Comparison of ENCODE assay signal across 13 cellular contexts in the genomic region with DNA sequence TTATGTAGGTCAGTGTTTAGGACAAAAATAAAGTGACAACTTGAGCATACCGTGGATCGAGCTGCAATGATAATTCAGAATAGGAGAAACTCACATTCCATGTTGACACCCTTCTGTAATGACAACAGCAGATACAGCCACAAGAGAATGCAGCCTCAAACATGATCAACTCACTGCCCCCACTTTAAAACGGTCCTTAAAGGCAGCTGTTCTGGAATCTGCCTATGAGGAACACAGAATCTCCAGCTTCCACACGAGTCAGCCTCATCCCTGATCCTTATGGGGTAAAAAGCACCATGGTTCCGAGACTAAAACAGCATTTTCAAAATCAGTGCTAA. TPM values are rescaled to one million over a fixed set of nuclear protein-coding genes. Genes with fewer than 3 reads are reported as not detected.
DNase-seq lines count a peak whose midpoint lies in the region; ATAC-seq and TF ChIP-seq lines count a peak whose summit lies in the region.
"Had no signal": no experiment of that assay in that cellular context is flagged by ENCODE, and none has a peak within 500 bp of the region (broad histone marks: within the 10 kb centered on the region; RNA-seq: fewer than 3 reads in every experiment).

No MANE protein-coding gene starts in this region.

- peak overlapping the region; percentile 74 for H3K27ac Mint-ChIP-seq in activated T-helper 1 cell treated with anti-CD3 and anti-CD28 coated beads, Interleukin-12 subunit alpha, Interleukin-12 subunit beta, Interleukin-2, Interleukin-4 antibody, amounts not matched to agents 30 ng/mL and 10 ng/mL and 1 ng/mL, durations not matched to agents 14 hours and 24 hours and 36 hours

- no peaks in the 10 kb centered on the region for H3K27me3 Mint-ChIP-seq in activated T-helper 1 cell treated with anti-CD3 and anti-CD28 coated beads, Interleukin-12 subunit alpha, Interleukin-12 subunit beta, Interleukin-2, Interleukin-4 antibody, amounts not matched to agents 30 ng/mL and 10 ng/mL and 1 ng/mL, durations not matched to agents 14 hours and 24 hours and 36 hours (ENCODE audit: insufficient read depth)

- peak overlapping the region; percentile 99 for H3K4me3 ChIP-seq in left ventricle myocardium inferior
- H3K4me3 ChIP-seq in right cardiac atrium (ENCODE audit: low read length): no peak overlapping the region
- H3K4me3 ChIP-seq in mucosa of stomach (ENCODE audit: low read length): no peak overlapping the region
- H3K4me3 ChIP-seq: colonic mucosa had no signal

- H3K4me3 Mint-ChIP-seq in activated T-helper 1 cell treated with anti-CD3 and anti-CD28 coated beads, Interleukin-12 subunit alpha, Interleukin-12 subunit beta, Interleukin-2, Interleukin-4 antibody, amounts not matched to agents 30 ng/mL and 10 ng/mL and 1 ng/mL, durations not matched to agents 14 hours and 24 hours and 36 hours: peak overlapping the region; percentile 39

- H3K9me3 Mint-ChIP-seq in activated T-helper 1 cell treated with anti-CD3 and anti-CD28 coated beads, Interleukin-12 subunit alpha, Interleukin-12 subunit beta, Interleukin-2, Interleukin-4 antibody, amounts not matched to agents 30 ng/mL and 10 ng/mL and 1 ng/mL, durations not matched to agents 14 hours and 24 hours and 36 hours: no peaks in the 10 kb centered on the region

- DNase-seq in left ventricle myocardium inferior (no peak), right cardiac atrium (no peak), AG08396 (ENCODE audit: low spot score) (no peak), RWPE1 (ENCODE audit: low spot score) (no peak), HuH-7 (ENCODE audit: low spot score) (no peak)
- no peak for DNase-seq in activated T-helper 1 cell treated with anti-CD3 and anti-CD28 coated beads, Interleukin-12 subunit alpha, Interleukin-12 subunit beta, Interleukin-2, Interleukin-4 antibody, amounts not matched to agents 30 ng/mL and 10 ng/mL and 1 ng/mL, durations not matched to agents 14 hours and 24 hours and 36 hours (ENCODE audit: low spot score)
- DNase-seq: activated CD4-positive, CD25-positive, alpha-beta regulatory T cell treated with anti-CD3 and anti-CD28 coated beads, Interleukin-2, amount 50 U/mL, for 72 hours; colonic mucosa; COR-L47; kidney glomerular epithelial cell; NCI-H1092 treated with DMSO at 0.1 percent for 48 hours had no signal

- TF ChIP-seq CTCF in left ventricle myocardium inferior (IDR thresholded peaks at IDR 0.05; ENCODE audit: borderline replicate concordance): no peak
- no peak for TF ChIP-seq CTCF in RWPE1 (conservative IDR thresholded peaks at IDR 0.05; ENCODE audit: low read depth)

- H3K9me3 ChIP-seq in left ventricle myocardium inferior (replicated peaks): no peaks in the 10 kb centered on the region
- H3K9me3 ChIP-seq in right cardiac atrium (ENCODE audit: control insufficient read depth, low read length): no peaks in the 10 kb centered on the region
- H3K9me3 ChIP-seq in mucosa of stomach (ENCODE audit: control insufficient read depth, low read length): no peaks in the 10 kb centered on the region
- H3K9me3 ChIP-seq: colonic mucosa had no signal

- 27% methylated on average over 5 of the region's 5 CpGs for WGBS in right cardiac atrium

- H3K27ac ChIP-seq in left ventricle myocardium inferior (replicated peaks) (peak overlapping the region; percentile 66), right cardiac atrium (ENCODE audit: low read length) (no peak overlapping the region), RWPE1 (no peak overlapping the region)
- H3K27ac ChIP-seq: colonic mucosa had no signal

- H3K27me3 ChIP-seq in left ventricle myocardium inferior (ENCODE audit: low read depth) (no peaks in the 10 kb centered on the region), right cardiac atrium (ENCODE audit: control insufficient read depth, insufficient read depth) (no peaks in the 10 kb centered on the region), mucosa of stomach (ENCODE audit: control insufficient read depth, insufficient read depth, low read length) (no peaks in the 10 kb centered on the region)
- H3K27me3 ChIP-seq: colonic mucosa had no signal

- H3K36me3 ChIP-seq in left ventricle myocardium inferior: no peaks in the 10 kb centered on the region
- no peaks in the 10 kb centered on the region for H3K36me3 ChIP-seq in mucosa of stomach (ENCODE audit: control insufficient read depth, insufficient read depth, low read length)
- H3K36me3 ChIP-seq: colonic mucosa had no signal

- H3K4me1 ChIP-seq in left ventricle myocardium inferior (peaks cover 90% of the 10 kb centered on the region), right cardiac atrium (ENCODE audit: control insufficient read depth, insufficient read depth, low read length) (peaks cover 6% of the 10 kb centered on the region), mucosa of stomach (ENCODE audit: control insufficient read depth, insufficient read depth, low read length) (peaks cover 46% of the 10 kb centered on the region)

- H3K4me1 Mint-ChIP-seq in activated T-helper 1 cell treated with anti-CD3 and anti-CD28 coated beads, Interleukin-12 subunit alpha, Interleukin-12 subunit beta, Interleukin-2, Interleukin-4 antibody, amounts not matched to agents 30 ng/mL and 10 ng/mL and 1 ng/mL, durations not matched to agents 14 hours and 24 hours and 36 hours (ENCODE audit: low read depth): peaks cover 77% of the 10 kb centered on the region

- intact Hi-C loops in left ventricle myocardium inferior (cut with micrococcal nuclease) (no loop called here), right cardiac atrium (cut with DNase I) (loop anchor here in 1 of 4 donors (2.0 kb wide), 1 partner anchor 13 kb away; no protein-coding TSS in a partner anchor)
- intact Hi-C loops in activated T-helper 1 cell treated with anti-CD3 and anti-CD28 coated beads, Interleukin-12 subunit alpha, Interleukin-12 subunit beta, Interleukin-2, Interleukin-4 antibody, amounts not matched to agents 30 ng/mL and 10 ng/mL and 1 ng/mL, durations not matched to agents 14 hours and 24 hours and 36 hours (cut with micrococcal nuclease): no loop called here

- peak overlapping the region; percentile 0 for H3K9ac ChIP-seq in mucosa of stomach (ENCODE audit: low read length)

- peaks cover 21% of the 10 kb centered on the region for H3K36me3 Mint-ChIP-seq in activated T-helper 1 cell treated with anti-CD3 and anti-CD28 coated beads, Interleukin-12 subunit alpha, Interleukin-12 subunit beta, Interleukin-2, Interleukin-4 antibody, amounts not matched to agents 30 ng/mL and 10 ng/mL and 1 ng/mL, durations not matched to agents 14 hours and 24 hours and 36 hours (ENCODE audit: low read depth)

- ATAC-seq in right cardiac atrium (no peak), HG02678 (IDR thresholded peaks at IDR 0.05; ENCODE audit: unreplicated experiment) (no peak)

- POLR2A ChIA-PET in RWPE1 (lab: Yijun Ruan, JAX; ENCODE audit: low non-redundant PET): no interaction called here

- CTCF ChIA-PET in RWPE1 (lab: Yijun Ruan, JAX): interaction anchor here (0.7 kb wide), 1 partner anchor 1840 kb away, joined by 3 read pairs; no protein-coding TSS in a partner anchor

RNA-seq across cellular contexts. Expression of a gene that starts 3.7 kb away (rescaled TPM):
- total RNA-seq in left ventricle myocardium inferior (49.5 TPM), right cardiac atrium (100 to 1,000 TPM in 1 of 4 donors, 10 to 100 TPM in 3; 56.0 to 114 (median 79.5) TPM)
- 58.1 TPM for polyA plus RNA-seq in right cardiac atrium
- 73.0 and 74.6 TPM in 2 replicates for total RNA-seq in activated T-helper 1 cell treated with anti-CD3 and anti-CD28 coated beads, Interleukin-12 subunit alpha, Interleukin-12 subunit beta, Interleukin-2, Interleukin-4 antibody, amounts not matched to agents 30 ng/mL and 10 ng/mL and 1 ng/mL, durations not matched to agents 14 hours and 24 hours and 36 hours

RNA-seq across cellular contexts. Expression of a gene that starts 32.5 kb away (rescaled TPM):
- total RNA-seq in left ventricle myocardium inferior: 6.0 TPM
- 1 to 10 TPM; 7.9 to 9.9 (median 9.1) TPM for total RNA-seq in right cardiac atrium
- 5.4 TPM for polyA plus RNA-seq in right cardiac atrium
- total RNA-seq in activated T-helper 1 cell treated with anti-CD3 and anti-CD28 coated beads, Interleukin-12 subunit alpha, Interleukin-12 subunit beta, Interleukin-2, Interleukin-4 antibody, amounts not matched to agents 30 ng/mL and 10 ng/mL and 1 ng/mL, durations not matched to agents 14 hours and 24 hours and 36 hours: 20.3 and 22.8 TPM in 2 replicates
